ENCODE assay signal across 32 cellular contexts in genomic region chr14:33580221-33580749, GRCh38.
"Had no signal": no experiment of that assay in that cellular context is flagged by ENCODE, and none has a peak within 500 bp of the region (broad histone marks: within the 10 kb centered on the region; RNA-seq: fewer than 3 reads in every experiment).

No MANE protein-coding gene starts in this region.

- DNase-seq: activated B cell treated with CpG ODN at 0.5 μM for 24 hours; activated CD4-positive, alpha-beta T cell treated with anti-CD3 and anti-CD28 coated beads for 48 hours; activated CD4-positive, alpha-beta T cell treated with anti-CD3 and anti-CD28 coated beads, Interleukin-2, amount 50 U/mL, for 1 hour; activated CD4-positive, alpha-beta T cell treated with anti-CD3 and anti-CD28 coated beads, Interleukin-2, amount 50 U/mL, for 48 hours; activated CD8-positive, alpha-beta memory T cell treated with anti-CD3 and anti-CD28 coated beads for 24 hours; activated CD8-positive, alpha-beta T cell treated with anti-CD3 and anti-CD28 coated beads for 36 hours; activated effector memory CD4-positive, alpha-beta T cell treated with Interleukin-2 at 50 U/mL for 16 hours; activated gamma-delta T cell treated with Interleukin-2 at 50 U/mL for 16 hours; activated naive CD4-positive, alpha-beta T cell treated with anti-CD3 and anti-CD28 coated beads, Interleukin-2, amount 50 U/mL, for 16 hours; activated naive CD4-positive, alpha-beta T cell treated with Interleukin-2 at 50 U/mL for 16 hours; activated T-cell treated with anti-CD3 and anti-CD28 coated beads, Interleukin-2, amount 50 U/mL, for 4 hours; amniotic stem cell; anterior cingulate cortex; brain microvascular endothelial cell; effector CD8-positive, alpha-beta T cell; esophagus squamous epithelium; T-helper 1 cell; T-helper 17 cell; T1000; WERI-Rb-1 had no signal

- H3K27ac Mint-ChIP-seq: activated B cell treated with CpG ODN at 0.5 μM for 24 hours; activated CD8-positive, alpha-beta T cell treated with anti-CD3 and anti-CD28 coated beads for 36 hours; activated naive CD8-positive, alpha-beta T cell; activated T-helper 17 cell treated with anti-CD3 and anti-CD28 coated beads, Interleukin-2, amount 50 U/mL, for 72 hours; T-helper 17 cell; T-helper 2 cell treated with Interferon-gamma antibody and Interleukin-4, amounts not matched to agents 5 μg/mL and 100 μg/mL, for 36 hours had no signal

- ATAC-seq: activated CD4-positive, CD25-positive, alpha-beta regulatory T cell treated with anti-CD3 and anti-CD28 coated beads, Interleukin-2, amount 50 U/mL, for 24 hours; activated CD8-positive, alpha-beta T cell treated with anti-CD3 and anti-CD28 coated beads for 36 hours; activated T-cell treated with anti-CD3 and anti-CD28 coated beads, Interleukin-2, amount 50 U/mL, for 4 hours; activated T-helper 17 cell treated with anti-CD3 and anti-CD28 coated beads, Interleukin-2, amount 50 U/mL, for 72 hours; gastroesophageal sphincter; T-helper 17 cell had no signal

- H3K4me1 Mint-ChIP-seq: activated B cell treated with CpG ODN at 0.5 μM for 24 hours; activated T-helper 17 cell treated with anti-CD3 and anti-CD28 coated beads, Interleukin-2, amount 50 U/mL, for 72 hours; central memory CD8-positive, alpha-beta T cell; T-helper 17 cell had no signal

- H3K9me3 Mint-ChIP-seq: activated B cell treated with CpG ODN at 0.5 μM for 24 hours; activated T-helper 17 cell treated with anti-CD3 and anti-CD28 coated beads, Interleukin-2, amount 50 U/mL, for 72 hours; T-helper 2 cell treated with Interferon-gamma antibody and Interleukin-4, amounts not matched to agents 5 μg/mL and 100 μg/mL, for 36 hours had no signal

- H3K27me3 Mint-ChIP-seq: activated B cell treated with CpG ODN at 0.5 μM for 24 hours; activated CD8-positive, alpha-beta T cell treated with anti-CD3 and anti-CD28 coated beads for 36 hours; activated naive CD8-positive, alpha-beta T cell; central memory CD8-positive, alpha-beta T cell had no signal

- H3K4me3 Mint-ChIP-seq: activated B cell treated with CpG ODN at 0.5 μM for 24 hours; activated CD8-positive, alpha-beta T cell treated with anti-CD3 and anti-CD28 coated beads for 36 hours; activated naive CD8-positive, alpha-beta T cell; activated T-cell treated with anti-CD3 and anti-CD28 coated beads, Interleukin-2, amount 50 U/mL, for 4 hours; activated T-helper 17 cell treated with anti-CD3 and anti-CD28 coated beads, Interleukin-2, amount 50 U/mL, for 72 hours; central memory CD8-positive, alpha-beta T cell; T-helper 17 cell; T-helper 2 cell treated with Interferon-gamma antibody and Interleukin-4, amounts not matched to agents 5 μg/mL and 100 μg/mL, for 36 hours had no signal

- H3K27me3 ChIP-seq: brain microvascular endothelial cell, esophagus squamous epithelium, gastroesophageal sphincter had no signal

- H3K4me3 ChIP-seq: esophagus squamous epithelium, gastroesophageal sphincter had no signal

- H3K9me3 ChIP-seq: esophagus squamous epithelium, gastroesophageal sphincter had no signal

- H3K36me3 Mint-ChIP-seq: activated naive CD8-positive, alpha-beta T cell had no signal

- H3K36me3 ChIP-seq: brain microvascular endothelial cell, esophagus squamous epithelium, gastroesophageal sphincter, WERI-Rb-1 had no signal

- FAIRE-seq: astrocyte, bronchial epithelial cell, colon, endometrium, endothelial cell of umbilical vein had no signal

- H3K27ac ChIP-seq: brain microvascular endothelial cell, epithelial cell of prostate, esophagus squamous epithelium, gastroesophageal sphincter, WERI-Rb-1 had no signal

- H3K4me1 ChIP-seq: gastroesophageal sphincter had no signal
